Comparison of ENCODE assay signal across 1 cellular context in the genomic region with DNA sequence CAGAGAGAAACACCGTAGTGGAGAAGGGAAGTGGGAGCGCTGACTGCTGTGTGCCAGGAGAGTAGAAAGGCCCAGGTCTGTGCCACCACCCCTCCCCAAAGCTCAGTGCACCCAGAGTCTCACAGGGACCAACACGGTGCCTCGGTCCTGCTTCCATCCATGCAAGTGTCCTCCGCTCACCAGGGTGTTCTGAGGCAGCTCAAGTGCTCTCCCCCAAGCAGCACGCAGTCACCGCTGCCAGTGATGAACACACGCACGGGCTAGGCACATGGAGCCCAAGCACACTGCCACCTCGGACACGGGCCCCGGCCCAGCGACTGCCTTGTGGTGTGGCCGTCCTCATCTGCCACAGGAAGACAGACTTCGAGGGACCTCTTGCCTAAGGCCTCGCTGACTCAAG.
TF ChIP-seq lines count a peak whose summit lies in the region.

No MANE protein-coding gene starts in this region.

TF ChIP-seq in GM12878, 131 proteins besides CTCF, POLR2A, EP300 and RAD21:
- TF ChIP-seq FOXM1 (IDR thresholded peaks at IDR 0.05; ENCODE audit: low read depth, low read length): no peak
- no peak for TF ChIP-seq CEBPB (IDR thresholded peaks at IDR 0.05; ENCODE audit: borderline replicate concordance in 1 of 2, low read depth in 2 of 2, low read length in 2 of 2)
- TF ChIP-seq, protein P1, sequence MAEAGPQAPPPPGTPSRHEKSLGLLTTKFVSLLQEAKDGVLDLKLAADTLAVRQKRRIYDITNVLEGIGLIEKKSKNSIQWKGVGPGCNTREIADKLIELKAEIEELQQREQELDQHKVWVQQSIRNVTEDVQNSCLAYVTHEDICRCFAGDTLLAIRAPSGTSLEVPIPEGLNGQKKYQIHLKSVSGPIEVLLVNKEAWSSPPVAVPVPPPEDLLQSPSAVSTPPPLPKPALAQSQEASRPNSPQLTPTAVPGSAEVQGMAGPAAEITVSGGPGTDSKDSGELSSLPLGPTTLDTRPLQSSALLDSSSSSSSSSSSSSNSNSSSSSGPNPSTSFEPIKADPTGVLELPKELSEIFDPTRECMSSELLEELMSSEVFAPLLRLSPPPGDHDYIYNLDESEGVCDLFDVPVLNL (IDR thresholded peaks at IDR 0.05; ENCODE audit: low read depth, low read length): no peak
- TF ChIP-seq ZNF207 (IDR thresholded peaks at IDR 0.05; ENCODE audit: borderline replicate concordance): no peak
- TF ChIP-seq, protein P2, sequence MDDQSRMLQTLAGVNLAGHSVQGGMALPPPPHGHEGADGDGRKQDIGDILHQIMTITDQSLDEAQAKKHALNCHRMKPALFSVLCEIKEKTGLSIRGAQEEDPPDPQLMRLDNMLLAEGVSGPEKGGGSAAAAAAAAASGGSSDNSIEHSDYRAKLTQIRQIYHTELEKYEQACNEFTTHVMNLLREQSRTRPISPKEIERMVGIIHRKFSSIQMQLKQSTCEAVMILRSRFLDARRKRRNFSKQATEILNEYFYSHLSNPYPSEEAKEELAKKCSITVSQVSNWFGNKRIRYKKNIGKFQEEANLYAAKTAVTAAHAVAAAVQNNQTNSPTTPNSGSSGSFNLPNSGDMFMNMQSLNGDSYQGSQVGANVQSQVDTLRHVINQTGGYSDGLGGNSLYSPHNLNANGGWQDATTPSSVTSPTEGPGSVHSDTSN (IDR thresholded peaks at IDR 0.05; ENCODE audit: insufficient replicate concordance, low read depth, low read length): no peak
